9 cellular contexts compared by ENCODE assay signal in the genomic region with DNA sequence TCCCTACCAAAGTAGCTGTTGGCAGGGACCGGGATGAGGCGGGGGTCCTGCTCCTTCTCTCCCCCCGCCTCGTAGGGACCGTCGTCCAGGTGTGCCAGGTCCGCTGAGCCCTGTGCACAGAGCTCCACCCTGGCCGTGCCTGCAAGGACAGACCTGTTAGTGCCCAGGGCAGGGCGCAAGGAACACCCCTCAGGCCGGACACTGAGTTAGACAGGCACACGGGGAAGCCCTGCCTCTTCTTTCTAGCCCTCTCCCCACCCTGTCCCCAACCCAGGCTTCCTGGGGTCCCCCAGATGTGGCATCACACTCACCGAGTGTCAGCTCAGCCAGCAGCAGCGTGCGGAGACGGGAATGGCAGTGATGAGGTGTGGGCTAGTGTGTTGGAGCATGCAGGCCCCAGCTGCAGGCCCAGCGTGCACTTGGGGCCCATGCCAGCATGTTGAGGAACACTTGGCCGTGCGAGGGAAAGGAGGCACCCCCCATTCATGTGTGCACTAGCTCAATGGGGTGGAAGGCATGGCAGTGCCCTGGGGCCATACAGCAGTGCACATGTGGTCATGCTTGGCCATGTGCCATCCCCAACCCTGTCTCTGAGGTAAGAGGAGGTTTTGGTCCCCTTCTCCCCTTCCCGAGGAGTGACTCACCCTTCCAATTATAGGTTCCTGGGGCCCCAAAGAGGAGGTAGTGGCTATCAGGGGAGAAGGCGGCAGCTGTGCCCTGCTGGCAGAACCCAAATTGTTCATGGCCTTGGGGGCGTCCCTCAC. TPM values are rescaled to one million over a fixed set of nuclear protein-coding genes. Genes with fewer than 3 reads are reported as not detected.
A peak's percentile ranks its signal among the peaks of the same experiment; 100 is the strongest.
DNase-seq lines count a peak whose midpoint lies in the region; ATAC-seq and TF ChIP-seq lines count a peak whose summit lies in the region.
"Had no signal": no experiment of that assay in that cellular context is flagged by ENCODE, and none has a peak within 500 bp of the region (broad histone marks: within the 10 kb centered on the region; RNA-seq: fewer than 3 reads in every experiment).

No MANE protein-coding gene starts in this region.

- H3K27ac ChIP-seq in HEK293 (ENCODE audit: extremely low read depth, low read depth, low read length) (no peak overlapping the region), gastroesophageal sphincter (peak overlapping the region in 3 of 4 donors; percentile 44 to 96 (median 46)), thoracic aorta (peak overlapping the region; percentile 35 to 37)
- H3K27ac ChIP-seq in CD4-positive, alpha-beta memory T cell (ENCODE audit: low read depth, low read length) = no peak overlapping the region

- no peak overlapping the region for H3K4me3 ChIP-seq in HEK293 (ENCODE audit: low read depth, low read length)
- H3K4me3 ChIP-seq in gastroesophageal sphincter = no peak overlapping the region
- peak overlapping the region; percentile 42 for H3K4me3 ChIP-seq in thoracic aorta
- H3K4me3 ChIP-seq in CD4-positive, alpha-beta memory T cell (ENCODE audit: low read length in 2 of 2) = no peak overlapping the region

- H3K36me3 ChIP-seq in HEK293 (ENCODE audit: control insufficient read depth in 2 of 2, insufficient read depth in 1 of 2, low read length in 2 of 2) (no peaks in the 10 kb centered on the region), gastroesophageal sphincter (peaks cover 0 to 67% of the 10 kb centered on the region in 2 donors), thoracic aorta (peaks cover 39% of the 10 kb centered on the region)
- H3K36me3 ChIP-seq in CD4-positive, alpha-beta memory T cell (ENCODE audit: insufficient read depth, low read length) = no peaks in the 10 kb centered on the region

- CTCF ChIA-PET in HEK293 (lab: Yijun Ruan, JAX) = no interaction called here
- CTCF ChIA-PET in CD4-positive, alpha-beta memory T cell (lab: Charles Lee; ENCODE audit: partially characterized antibody) = no interaction called here
- CTCF ChIA-PET in activated CD4-positive, alpha-beta memory T cell treated with anti-CD3 and anti-CD28 coated beads, Interleukin-2, amount 10 ng/mL, durations not matched to agents 7 days and 5 days (lab: Charles Lee) = no interaction called here

- no peaks in the 10 kb centered on the region for H3K36me3 Mint-ChIP-seq in CD4-positive, alpha-beta memory T cell
- H3K36me3 Mint-ChIP-seq in activated CD4-positive, alpha-beta memory T cell treated with anti-CD3 and anti-CD28 coated beads, Interleukin-2, amount 10 ng/mL, durations not matched to agents 7 days and 5 days (ENCODE audit: low read depth) = no peaks in the 10 kb centered on the region

- no peaks in the 10 kb centered on the region for H3K4me1 Mint-ChIP-seq in CD4-positive, alpha-beta memory T cell
- H3K4me1 Mint-ChIP-seq in activated CD4-positive, alpha-beta memory T cell treated with anti-CD3 and anti-CD28 coated beads, Interleukin-2, amount 10 ng/mL, durations not matched to agents 7 days and 5 days = no peaks in the 10 kb centered on the region

- no peak for TF ChIP-seq POLR2A in gastroesophageal sphincter (IDR thresholded peaks at IDR 0.05)

- H3K4me3 Mint-ChIP-seq in CD4-positive, alpha-beta memory T cell = no peak overlapping the region
- no peak overlapping the region for H3K4me3 Mint-ChIP-seq in activated CD4-positive, alpha-beta memory T cell treated with anti-CD3 and anti-CD28 coated beads, Interleukin-2, amount 10 ng/mL, durations not matched to agents 7 days and 5 days

- no peak for TF ChIP-seq CTCF in HEK293 (tag by site-specific recombination; IDR thresholded peaks at IDR 0.05)
- TF ChIP-seq CTCF in gastroesophageal sphincter (IDR thresholded peaks at IDR 0.05) = no peak
- no peak for TF ChIP-seq CTCF in thoracic aorta (IDR thresholded peaks at IDR 0.05)

- H3K27me3 Mint-ChIP-seq in CD4-positive, alpha-beta memory T cell = peaks cover 2% of the 10 kb centered on the region in 2 donors
- H3K27me3 Mint-ChIP-seq in activated CD4-positive, alpha-beta memory T cell treated with anti-CD3 and anti-CD28 coated beads, Interleukin-2, amount 10 ng/mL, durations not matched to agents 7 days and 5 days = peaks cover 3% of the 10 kb centered on the region

- H3K4me1 ChIP-seq in HEK293 (ENCODE audit: control insufficient read depth, insufficient read depth, low read length) (no peaks in the 10 kb centered on the region), gastroesophageal sphincter (peaks cover 0 to 65% (median 2%) of the 10 kb centered on the region in 3 donors), thoracic aorta (ENCODE audit: control insufficient read depth in 1 of 2, low read depth in 2 of 2) (peaks cover 14 to 40% of the 10 kb centered on the region in 2 donors)
- no peaks in the 10 kb centered on the region for H3K4me1 ChIP-seq in CD4-positive, alpha-beta memory T cell (ENCODE audit: insufficient read depth, low read length)

- H3K9me3 Mint-ChIP-seq in CD4-positive, alpha-beta memory T cell = no peaks in the 10 kb centered on the region
- no peaks in the 10 kb centered on the region for H3K9me3 Mint-ChIP-seq in activated CD4-positive, alpha-beta memory T cell treated with anti-CD3 and anti-CD28 coated beads, Interleukin-2, amount 10 ng/mL, durations not matched to agents 7 days and 5 days

- 63 to 80% methylated on average over 1 to 6 of the region's 21 CpGs for WGBS in gastroesophageal sphincter (ENCODE audit: low coverage in 1 of 2), 2 donors

- H3K9me3 ChIP-seq in HEK293 (ENCODE audit: control insufficient read depth, insufficient read depth, low read depth, low read length) (no peaks in the 10 kb centered on the region), gastroesophageal sphincter (no peaks in the 10 kb centered on the region), thoracic aorta (no peaks in the 10 kb centered on the region)
- H3K9me3 ChIP-seq in CD4-positive, alpha-beta memory T cell (ENCODE audit: control insufficient read depth in 1 of 2, low read length in 2 of 2) = no peaks in the 10 kb centered on the region

- POLR2A ChIA-PET in HEK293 (lab: Yijun Ruan, JAX) = interaction anchor here (0.6 to 1.3 kb wide), 2 partner anchors 15 to 20 kb away, joined by 3 to 4 read pairs; a partner anchor contains a TSS
- POLR2A ChIA-PET in CD4-positive, alpha-beta memory T cell (lab: Charles Lee; ENCODE audit: partially characterized antibody) = no interaction called here
- POLR2A ChIA-PET in activated CD4-positive, alpha-beta memory T cell treated with anti-CD3 and anti-CD28 coated beads, Interleukin-2, amount 10 ng/mL, durations not matched to agents 7 days and 5 days (lab: Charles Lee) = no interaction called here

- H3K27me3 ChIP-seq in gastroesophageal sphincter (no peaks in the 10 kb centered on the region), thoracic aorta (replicated peaks; ENCODE audit: insufficient read depth) (no peaks in the 10 kb centered on the region)
- H3K27me3 ChIP-seq in CD4-positive, alpha-beta memory T cell (ENCODE audit: insufficient read depth, low read length) = no peaks in the 10 kb centered on the region

- no peak overlapping the region for H3K27ac Mint-ChIP-seq in CD4-positive, alpha-beta memory T cell
- H3K27ac Mint-ChIP-seq in activated CD4-positive, alpha-beta memory T cell treated with anti-CD3 and anti-CD28 coated beads, Interleukin-2, amount 10 ng/mL, durations not matched to agents 7 days and 5 days = no peak overlapping the region

- no peak for TF ChIP-seq EP300 in gastroesophageal sphincter (IDR thresholded peaks at IDR 0.05)

- intact Hi-C loops in CD4-positive, alpha-beta memory T cell (cut with micrococcal nuclease) = no loop called here

- ATAC-seq in gastroesophageal sphincter (no peak), thoracic aorta (ENCODE audit: insufficient number of reproducible peaks, low FRiP score, low read depth) (no peak), GM21367 (IDR thresholded peaks at IDR 0.05; ENCODE audit: unreplicated experiment) (no peak)

- DNase-seq in RPMI8226 = peak; percentile 84
- no peak for DNase-seq in thoracic aorta (ENCODE audit: low spot score)
- DNase-seq in CD4-positive, alpha-beta memory T cell = no peak
- DNase-seq in activated CD4-positive, alpha-beta memory T cell treated with anti-CD3 and anti-CD28 coated beads, Interleukin-2, amount 10 ng/mL, durations not matched to agents 7 days and 5 days = no peak
- DNase-seq: dermis blood vessel endothelial cell, NCI-H2227 treated with DMSO at 0.1 percent for 48 hours had no signal

TF ChIP-seq in HEK293, 187 proteins besides CTCF, POLR2A, EP300 and RAD21 (continues in another document):
- TF ChIP-seq ZNF366 (tag by site-specific recombination; conservative IDR thresholded peaks at IDR 0.05) = peak; percentile 93
- no peak for TF ChIP-seq ZNF416 (tag by site-specific recombination; IDR thresholded peaks at IDR 0.05)
- 0 out of 2 replicates have a peak, but pooled peaks have one; percentile 62 for TF ChIP-seq ZNF184 (tag by site-specific recombination; IDR thresholded peaks at IDR 0.05)

RNA-seq across cellular contexts. Expression of a gene that starts 7.3 kb away (rescaled TPM):
- total RNA-seq in gastroesophageal sphincter (100 to 1,000 TPM; 143 to 260 (median 182) TPM), thoracic aorta (100 to 1,000 TPM; 285 to 317 TPM)
- 1 to 10 TPM; 2.5 to 2.9 TPM for total RNA-seq in CD4-positive, alpha-beta memory T cell
- polyA plus RNA-seq in CD4-positive, alpha-beta memory T cell = not detected
- 1 to 10 TPM; 1.9 to 2.0 TPM for total RNA-seq in activated CD4-positive, alpha-beta memory T cell treated with anti-CD3 and anti-CD28 coated beads, Interleukin-2, amount 10 ng/mL, durations not matched to agents 7 days and 5 days

RNA-seq across cellular contexts. Expression of a gene that starts 15.4 kb away (rescaled TPM):
- 100 to 1,000 TPM; 187 to 214 (median 196) TPM for total RNA-seq in gastroesophageal sphincter
- 100 to 1,000 TPM; 113 to 117 TPM for total RNA-seq in thoracic aorta
- total RNA-seq in CD4-positive, alpha-beta memory T cell = 10 to 100 TPM; 80.3 to 87.0 TPM
- 10 to 100 TPM; 75.1 to 87.1 TPM for polyA plus RNA-seq in CD4-positive, alpha-beta memory T cell
- total RNA-seq in activated CD4-positive, alpha-beta memory T cell treated with anti-CD3 and anti-CD28 coated beads, Interleukin-2, amount 10 ng/mL, durations not matched to agents 7 days and 5 days = 100 to 1,000 TPM; 156 to 162 TPM

RNA-seq across cellular contexts. Expression of a gene that starts 19.8 kb away (rescaled TPM):
- 10 to 100 TPM; 18.0 to 57.0 (median 31.9) TPM for total RNA-seq in gastroesophageal sphincter
- 10 to 100 TPM; 24.4 to 29.5 TPM for total RNA-seq in thoracic aorta
- total RNA-seq in CD4-positive, alpha-beta memory T cell = 10 to 100 TPM; 29.9 to 32.5 TPM
- polyA plus RNA-seq in CD4-positive, alpha-beta memory T cell = 1 to 10 TPM; 1.4 to 1.8 TPM
- 10 to 100 TPM in 1 of 2 experiments, 1 to 10 TPM in 1; 9.5 to 10.5 TPM for total RNA-seq in activated CD4-positive, alpha-beta memory T cell treated with anti-CD3 and anti-CD28 coated beads, Interleukin-2, amount 10 ng/mL, durations not matched to agents 7 days and 5 days

RNA-seq across cellular contexts. Expression of a gene that starts 28.4 kb away (rescaled TPM):
- total RNA-seq in gastroesophageal sphincter = 100 to 1,000 TPM; 500 to 856 (median 792) TPM
- total RNA-seq in thoracic aorta = 100 to 1,000 TPM; 615 to 776 TPM
- total RNA-seq in CD4-positive, alpha-beta memory T cell = 10 to 100 TPM; 76.4 to 79.7 TPM
- 100 to 1,000 TPM; 191 to 349 TPM for polyA plus RNA-seq in CD4-positive, alpha-beta memory T cell
- total RNA-seq in activated CD4-positive, alpha-beta memory T cell treated with anti-CD3 and anti-CD28 coated beads, Interleukin-2, amount 10 ng/mL, durations not matched to agents 7 days and 5 days = 100 to 1,000 TPM; 177 to 185 TPM

RNA-seq across cellular contexts. Expression of a gene that starts 42.5 kb away (rescaled TPM):
- total RNA-seq in gastroesophageal sphincter (1 to 10 TPM; 2.8 to 9.8 (median 3.6) TPM), thoracic aorta (1 to 10 TPM; 3.0 to 9.7 TPM)
- 10 to 100 TPM; 15.1 to 15.8 TPM for total RNA-seq in CD4-positive, alpha-beta memory T cell
- polyA plus RNA-seq in CD4-positive, alpha-beta memory T cell = 1 to 10 TPM in 1 of 2 donors, under 1 TPM in 1; 0.25 to 1.6 TPM
- total RNA-seq in activated CD4-positive, alpha-beta memory T cell treated with anti-CD3 and anti-CD28 coated beads, Interleukin-2, amount 10 ng/mL, durations not matched to agents 7 days and 5 days = 1 to 10 TPM; 7.2 to 7.9 TPM

Comparison
In these comparisons a context has a peak if more than half of its experiments do, and no peak if none do; other contexts are left out.
1. H3K27ac ChIP-seq: peak in gastroesophageal sphincter (3 of 4) and thoracic aorta (2 of 2); none in HEK293 (single experiment) and CD4-positive, alpha-beta memory T cell (single experiment).
2. RNA of a gene that starts 7.3 kb away (total RNA-seq): 285 to 317 TPM in thoracic aorta and 143 to 260 TPM in gastroesophageal sphincter; 2.5 to 2.9 TPM in CD4-positive, alpha-beta memory T cell and 1.9 to 2.0 TPM in activated CD4-positive, alpha-beta memory T cell treated with anti-CD3 and anti-CD28 coated beads, Interleukin-2, amount 10 ng/mL, durations not matched to agents 7 days and 5 days; every median in the first group is over 10 times any median in the second.